Comparison of ENCODE assay signal across 8 cellular contexts in the genomic region with DNA sequence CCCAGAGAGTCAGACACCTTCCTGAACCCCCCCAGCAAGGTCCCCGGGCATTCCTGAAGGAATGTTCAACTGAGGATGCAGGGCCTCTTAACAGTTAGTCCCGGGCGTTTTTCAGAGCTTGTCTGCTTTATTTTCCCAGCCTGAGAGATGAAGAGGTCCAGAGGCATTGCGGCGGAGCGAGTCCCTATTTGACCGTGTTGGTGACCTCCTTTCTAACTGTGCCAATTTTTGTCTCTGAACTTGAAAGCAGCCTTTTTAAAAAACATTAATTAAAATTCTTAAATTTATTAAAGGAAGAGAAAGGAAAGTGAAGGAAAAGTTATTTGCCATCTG. TPM values are rescaled to one million over a fixed set of nuclear protein-coding genes. Genes with fewer than 3 reads are reported as not detected.
DNase-seq lines count a peak whose midpoint lies in the region; ATAC-seq and TF ChIP-seq lines count a peak whose summit lies in the region.

No MANE protein-coding gene starts in this region.

- H4K20me1 ChIP-seq in SK-N-SH (ENCODE audit: insufficient read depth) = 0 out of 2 replicates have a peak, but pooled peaks cover 3% of the 10 kb centered on the region

- TF ChIP-seq RAD21 in SK-N-SH (IDR thresholded peaks at IDR 0.05; ENCODE audit: low read length) = no peak

- H3F3A ChIP-seq in SK-N-SH (replicated peaks; ENCODE audit: insufficient read depth) = peaks cover 11% of the 10 kb centered on the region

- H2AFZ ChIP-seq in ACC112 (ENCODE audit: low read length, unreplicated experiment) (peak overlapping the region; percentile 99), SK-N-SH (ENCODE audit: low read depth) (peak overlapping the region; percentile 97)

- H3K4me2 ChIP-seq in SK-N-SH = peak overlapping the region; percentile 79

- H3K4me1 ChIP-seq in ACC112 (ENCODE audit: control insufficient read depth, insufficient read depth, low read length, unreplicated experiment) (peaks cover 11% of the 10 kb centered on the region), SK-N-SH (ENCODE audit: control insufficient read depth in 1 of 2, insufficient read depth in 2 of 2, low read depth in 1 of 2, low read length in 1 of 2) (peaks cover 4 to 14% of the 10 kb centered on the region in 2 experiments; a peak in 3 of 4 replicates), rectal smooth muscle tissue (ENCODE audit: control insufficient read depth, insufficient read depth, low read length) (peaks cover 4% of the 10 kb centered on the region)

- peak; percentile 7 for ATAC-seq in GM21576 (IDR thresholded peaks at IDR 0.05; ENCODE audit: unreplicated experiment)

- TF ChIP-seq CTCF in SK-N-SH (IDR thresholded peaks at IDR 0.05) (no peak), fibroblast of villous mesenchyme (IDR thresholded peaks at IDR 0.05; ENCODE audit: insufficient read depth, low read depth, low read length) (no peak)

- H3K9ac ChIP-seq in SK-N-SH (peak overlapping the region; percentile 90), rectal smooth muscle tissue (ENCODE audit: low read length) (no peak overlapping the region)

- H3K36me3 ChIP-seq in ACC112 (ENCODE audit: insufficient read depth, low read length) (no peaks in the 10 kb centered on the region), SK-N-SH (replicated peaks in 1 of 2; ENCODE audit: control insufficient read depth in 1 of 2, insufficient read depth in 2 of 2, low read length in 1 of 2) (peaks cover under 1 to 9% of the 10 kb centered on the region in 2 experiments), rectal smooth muscle tissue (ENCODE audit: control insufficient read depth, insufficient read depth, low read length) (no peaks in the 10 kb centered on the region)

- CTCF ChIA-PET in SK-N-SH (lab: Yijun Ruan, JAX) = interaction anchor here (0.6 to 4.4 kb wide), 2 partner anchors 10 to 88 kb away, joined by 3 to 29 read pairs; partner anchors contain the start of gene APBA1

- 4% methylated on average over 7 of the region's 7 CpGs for WGBS in SK-N-SH (ENCODE audit: low lambda C conversion rate)

- H3K79me2 ChIP-seq in ACC112 (ENCODE audit: control insufficient read depth, insufficient read depth, low read length, unreplicated experiment) (peaks cover 40% of the 10 kb centered on the region), SK-N-SH (ENCODE audit: insufficient read depth) (peaks cover 44% of the 10 kb centered on the region)

- no peaks in the 10 kb centered on the region for H3K9me2 ChIP-seq in SK-N-SH

- peak overlapping the region; percentile 86 for H3K27ac ChIP-seq in ACC112 (ENCODE audit: low read depth, low read length)
- H3K27ac ChIP-seq in SK-N-SH (ENCODE audit: low read depth in 2 of 2, low read length in 1 of 2) = peak overlapping the region; percentile 93 to 94
- H3K27ac ChIP-seq in rectal smooth muscle tissue (ENCODE audit: low read depth, low read length) = peak overlapping the region; percentile 96

- POLR2A ChIA-PET in SK-N-SH (lab: Yijun Ruan, JAX) = interaction anchor here (0.7 to 0.8 kb wide), 2 partner anchors 158 to 215 kb away, joined by 3 to 4 read pairs; no protein-coding TSS in a partner anchor

- no peak for TF ChIP-seq EP300 in SK-N-SH (IDR thresholded peaks at IDR 0.05; ENCODE audit: borderline replicate concordance in 1 of 2, low read depth in 1 of 2, low read length in 1 of 2)

- DNase-seq in SK-N-SH = no peak
- DNase-seq in fibroblast of villous mesenchyme (ENCODE audit: low read depth) = no peak
- DNase-seq in NCI-H1105 (lab: John Stamatoyannopoulos, UW) = no peak
- no peak for DNase-seq in stimulated activated CD4-positive, alpha-beta T cell treated with anti-CD3 and anti-CD28 coated beads, Interleukin-4, amount 100 ng/mL, for 1 hour
- no peak for DNase-seq in stimulated activated naive CD4-positive, alpha-beta T cell treated with Interleukin-2 at 50 U/mL for 16 hours (lab: John Stamatoyannopoulos, UW)

- H3K9me3 ChIP-seq in SK-N-SH = no peaks in the 10 kb centered on the region

- H3K4me3 ChIP-seq in ACC112 (ENCODE audit: low read depth, low read length) (peak overlapping the region; percentile 98), SK-N-SH (ENCODE audit: low read depth in 2 of 2, low read length in 1 of 2) (peak overlapping the region; percentile 79 to 86), fibroblast of villous mesenchyme (ENCODE audit: low read depth, low read length) (peak overlapping the region; percentile 90), rectal smooth muscle tissue (ENCODE audit: low read length) (peak overlapping the region; percentile 51)

- H3K27me3 ChIP-seq in ACC112 (ENCODE audit: insufficient read depth, low read length) (no peaks in the 10 kb centered on the region), SK-N-SH (ENCODE audit: insufficient read depth) (no peaks in the 10 kb centered on the region), rectal smooth muscle tissue (ENCODE audit: control insufficient read depth, insufficient read depth, low read length) (no peaks in the 10 kb centered on the region)

TF ChIP-seq in SK-N-SH, 30 proteins besides CTCF, POLR2A, EP300 and RAD21:
- TF ChIP-seq JUND (IDR thresholded peaks at IDR 0.05) (no peak), SMC3 (IDR thresholded peaks at IDR 0.05; ENCODE audit: low read depth, low read length) (no peak), FOXM1 (IDR thresholded peaks at IDR 0.05; ENCODE audit: low read depth) (no peak), IRF3 (IDR thresholded peaks at IDR 0.05; ENCODE audit: low read depth, low read length) (peak; percentile 6; the same call in 1 of the 2 replicates), MXI1 (IDR thresholded peaks at IDR 0.05; ENCODE audit: low read depth, low read length) (no peak)
- TF ChIP-seq, protein P1, sequence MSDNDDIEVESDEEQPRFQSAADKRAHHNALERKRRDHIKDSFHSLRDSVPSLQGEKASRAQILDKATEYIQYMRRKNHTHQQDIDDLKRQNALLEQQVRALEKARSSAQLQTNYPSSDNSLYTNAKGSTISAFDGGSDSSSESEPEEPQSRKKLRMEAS (IDR thresholded peaks at IDR 0.05; ENCODE audit: low read depth) = no peak

RNA-seq across cellular contexts. Expression of gene PTAR1, which starts 0.4 kb away (rescaled TPM):
- polyA plus RNA-seq in SK-N-SH (2012; rRNA removed) = 4.7 and 7.8 TPM in 2 replicates
- polyA plus RNA-seq in SK-N-SH (2012; cell fraction: cytosol; rRNA removed) = 7.3 and 7.7 TPM in 2 replicates
- polyA plus RNA-seq in SK-N-SH (2012; cell fraction: nucleus; rRNA removed) = 7.9 and 16.5 TPM in 2 replicates
- 66.0 and 117 TPM in 2 replicates for total RNA-seq in fibroblast of villous mesenchyme
